ENCODE assay signal across 19 cellular contexts in genomic region chr16:66278604-66279262, GRCh38.
DNase-seq lines count a peak whose midpoint lies in the region; ATAC-seq, FAIRE-seq and TF ChIP-seq lines count a peak whose summit lies in the region.
"Had no signal": no experiment of that assay in that cellular context is flagged by ENCODE, and none has a peak within 500 bp of the region (broad histone marks: within the 10 kb centered on the region; RNA-seq: fewer than 3 reads in every experiment).

No MANE protein-coding gene starts in this region.

- H3K36me3 Mint-ChIP-seq in activated CD8-positive, alpha-beta T cell treated with anti-CD3 and anti-CD28 coated beads, Interleukin-2, amount 10 ng/mL, durations not matched to agents 7 days and 5 days (ENCODE audit: low read depth), result no peaks in the 10 kb centered on the region
- H3K36me3 Mint-ChIP-seq: immature natural killer cell had no signal

- H3K9me3 Mint-ChIP-seq in activated CD8-positive, alpha-beta T cell treated with anti-CD3 and anti-CD28 coated beads, Interleukin-2, amount 10 ng/mL, durations not matched to agents 7 days and 5 days (ENCODE audit: insufficient read depth), result peaks cover 10% of the 10 kb centered on the region

- DNase-seq in DMS153 (lab: John Stamatoyannopoulos, UW), result peak; percentile 53
- DNase-seq in bronchial epithelial cell (ENCODE audit: low read depth), result peak; percentile 96
- DNase-seq in mucosa of descending colon, result no peak
- no peak for DNase-seq in activated CD8-positive, alpha-beta T cell treated with anti-CD3 and anti-CD28 coated beads, Interleukin-2, amount 10 ng/mL, durations not matched to agents 7 days and 5 days
- no peak for DNase-seq in retina
- no peak for DNase-seq in NCI-H2081 treated with DMSO at 0.1 percent for 48 hours (lab: John Stamatoyannopoulos, UW)
- DNase-seq in midbrain (lab: John Stamatoyannopoulos, UW), result no peak
- DNase-seq: activated gamma-delta T cell treated with Interleukin-2 at 50 U/mL for 16 hours; body of pancreas; effector CD8-positive, alpha-beta T cell; EL; GM23248; immature natural killer cell; NCI-H524 treated with DMSO at 0.1 percent for 48 hours; psoas muscle had no signal

- 0 out of 2 replicates have a peak, but pooled peaks have one; percentile 16 for TF ChIP-seq CTCF in LNCAP (IDR thresholded peaks at IDR 0.05)
- TF ChIP-seq CTCF in bronchial epithelial cell (IDR thresholded peaks at IDR 0.05; ENCODE audit: insufficient read depth, low read length, severe bottlenecking), result peak; percentile 81
- no peak for TF ChIP-seq CTCF in mucosa of descending colon (IDR thresholded peaks at IDR 0.05)

- peaks cover 2% of the 10 kb centered on the region for H3K4me1 Mint-ChIP-seq in activated CD8-positive, alpha-beta T cell treated with anti-CD3 and anti-CD28 coated beads, Interleukin-2, amount 10 ng/mL, durations not matched to agents 7 days and 5 days (ENCODE audit: low read depth)
- H3K4me1 Mint-ChIP-seq: B cell had no signal

- H3K4me1 ChIP-seq in mucosa of descending colon (ENCODE audit: low read depth), result no peaks in the 10 kb centered on the region
- H3K4me1 ChIP-seq: body of pancreas, psoas muscle had no signal

- CTCF ChIA-PET in activated CD8-positive, alpha-beta T cell treated with anti-CD3 and anti-CD28 coated beads, Interleukin-2, amount 10 ng/mL, durations not matched to agents 7 days and 5 days (lab: Charles Lee), result no interaction called here

- no peak for FAIRE-seq in bronchial epithelial cell (lab: Jason Lieb, UNC)

- peaks cover 29% of the 10 kb centered on the region for H3K27me3 Mint-ChIP-seq in activated CD8-positive, alpha-beta T cell treated with anti-CD3 and anti-CD28 coated beads, Interleukin-2, amount 10 ng/mL, durations not matched to agents 7 days and 5 days (ENCODE audit: low read depth)

- H3K27me3 ChIP-seq in bronchial epithelial cell (ENCODE audit: control insufficient read depth, insufficient read depth, low read length), result no peaks in the 10 kb centered on the region
- H3K27me3 ChIP-seq: body of pancreas, gastroesophageal sphincter had no signal

- POLR2A ChIA-PET in activated CD8-positive, alpha-beta T cell treated with anti-CD3 and anti-CD28 coated beads, Interleukin-2, amount 10 ng/mL, durations not matched to agents 7 days and 5 days (lab: Charles Lee), result no interaction called here

- H3K9me3 ChIP-seq in mucosa of descending colon, result no peaks in the 10 kb centered on the region

- peak; percentile 58 for ATAC-seq in mucosa of descending colon
- no peak for ATAC-seq in activated CD8-positive, alpha-beta T cell treated with anti-CD3 and anti-CD28 coated beads, Interleukin-2, amount 10 ng/mL, durations not matched to agents 7 days and 5 days
- ATAC-seq: body of pancreas, gastroesophageal sphincter, psoas muscle, Right ventricle myocardium inferior had no signal

- H3K36me3 ChIP-seq in bronchial epithelial cell (ENCODE audit: control insufficient read depth, insufficient read depth, low read length) (no peaks in the 10 kb centered on the region), mucosa of descending colon (ENCODE audit: low read depth) (no peaks in the 10 kb centered on the region)
- H3K36me3 ChIP-seq: gastroesophageal sphincter had no signal

- H3K4me3 Mint-ChIP-seq in activated CD8-positive, alpha-beta T cell treated with anti-CD3 and anti-CD28 coated beads, Interleukin-2, amount 10 ng/mL, durations not matched to agents 7 days and 5 days, result no peak overlapping the region
- H3K4me3 Mint-ChIP-seq: B cell, immature natural killer cell had no signal

- intact Hi-C loops in mucosa of descending colon (cut with DNase I, micrococcal nuclease), result no loop called here

- no peak overlapping the region for H3K27ac Mint-ChIP-seq in activated CD8-positive, alpha-beta T cell treated with anti-CD3 and anti-CD28 coated beads, Interleukin-2, amount 10 ng/mL, durations not matched to agents 7 days and 5 days
- H3K27ac Mint-ChIP-seq: B cell, immature natural killer cell had no signal

- H3K4me3 ChIP-seq in bronchial epithelial cell (ENCODE audit: low read depth, low read length) (no peak overlapping the region), mucosa of descending colon (no peak overlapping the region)
- H3K4me3 ChIP-seq: body of pancreas, gastroesophageal sphincter, GM23248, psoas muscle had no signal

Comparison
In these comparisons a context has a peak if more than half of its experiments do, and no peak if none do; other contexts are left out.
1. DNase-seq: peak in DMS153 (single experiment) and bronchial epithelial cell (single experiment); none in mucosa of descending colon (0 of 3), activated CD8-positive, alpha-beta T cell treated with anti-CD3 and anti-CD28 coated beads, Interleukin-2, amount 10 ng/mL, durations not matched to agents 7 days and 5 days (single experiment), retina (single experiment), NCI-H2081 treated with DMSO at 0.1 percent for 48 hours (single experiment) and midbrain (single experiment).